ENCODE assay signal across 8 cellular contexts in genomic region chr6:159788757-159789376, GRCh38. TPM values are rescaled to one million over a fixed set of nuclear protein-coding genes. Genes with fewer than 3 reads are reported as not detected.
DNase-seq lines count a peak whose midpoint lies in the region; ATAC-seq and TF ChIP-seq lines count a peak whose summit lies in the region.

No MANE protein-coding gene starts in this region.

- TF ChIP-seq EP300 in upper lobe of left lung (IDR thresholded peaks at IDR 0.05): no peak

- peak overlapping the region; percentile 71 for H2AFZ ChIP-seq in fibroblast of lung (ENCODE audit: low read length)

- H3K27ac ChIP-seq in fibroblast of lung (ENCODE audit: insufficient read depth, low read length) (peak overlapping the region; percentile 85), upper lobe of left lung (peak overlapping the region; percentile 92 to 99 (median 94))

- peaks cover 78% of the 10 kb centered on the region for H3K79me2 ChIP-seq in fibroblast of lung (ENCODE audit: control insufficient read depth, insufficient read depth, low read length)

- H4K20me1 ChIP-seq in fibroblast of lung (ENCODE audit: control insufficient read depth, extremely low read depth, insufficient read depth, low read length): no peaks in the 10 kb centered on the region

- TF ChIP-seq CTCF in fibroblast of lung (conservative IDR thresholded peaks at IDR 0.05 in 1 of 2, IDR thresholded peaks at IDR 0.05 in 1 of 2; ENCODE audit: low read depth in 1 of 2, low read length in 2 of 2) (no peak), nephron (IDR thresholded peaks at IDR 0.05; ENCODE audit: unreplicated experiment in 3 of 3) (no peak), upper lobe of left lung (IDR thresholded peaks at IDR 0.05) (no peak)

- H3K4me1 ChIP-seq in fibroblast of lung (ENCODE audit: control insufficient read depth, extremely low read depth, insufficient read depth, low read length) (peaks cover 14% of the 10 kb centered on the region), upper lobe of left lung (peaks cover 24 to 43% (median 36%) of the 10 kb centered on the region in 4 donors)

- DNase-seq in DMS 273 (lab: John Stamatoyannopoulos, UW; ENCODE audit: unreplicated experiment) (peak; percentile 59), DMS 273 treated with DMSO at 0.1 percent for 48 hours (lab: John Stamatoyannopoulos, UW) (no peak), activated T-cell treated with anti-CD3 and anti-CD28 coated beads for 24 hours (ENCODE audit: low read depth) (peak; percentile 11), fibroblast of lung (ENCODE audit: low read depth in 2 of 2) (peak; percentile 41 to 46), upper lobe of left lung (peak; percentile 79 to 90), hippocampal formation (lab: John Stamatoyannopoulos, UW) (no peak)

- H3K4me2 ChIP-seq in fibroblast of lung (ENCODE audit: extremely low read depth, insufficient read depth, low read length): peak overlapping the region; percentile 93

- peak in 1 of 2 donors; percentile 20 for ATAC-seq in upper lobe of left lung (ENCODE audit: low FRiP score in 2 of 2)

- H3K9ac ChIP-seq in fibroblast of lung (ENCODE audit: insufficient read depth, low read length): peak overlapping the region; percentile 95

- no peaks in the 10 kb centered on the region for H3K9me3 Mint-ChIP-seq in IgD-negative memory B cell
- H3K9me3 Mint-ChIP-seq in nephron: no peaks in the 10 kb centered on the region

- H3K4me3 ChIP-seq in fibroblast of lung (replicated peaks in 1 of 4; ENCODE audit: control extremely low read depth in 1 of 4, insufficient read depth in 1 of 4, low read depth in 3 of 4, low read length in 4 of 4) (peak overlapping the region; percentile 72 to 94 (median 84)), upper lobe of left lung (peak overlapping the region; percentile 82 to 98 (median 94))

- H3K27me3 ChIP-seq in fibroblast of lung (ENCODE audit: control insufficient read depth, insufficient read depth, low read length) (no peaks in the 10 kb centered on the region), upper lobe of left lung (no peaks in the 10 kb centered on the region)

- TF ChIP-seq POLR2A in upper lobe of left lung (IDR thresholded peaks at IDR 0.05): no peak

- H3K9me3 ChIP-seq in fibroblast of lung (ENCODE audit: control insufficient read depth, insufficient read depth, low read depth, low read length) (no peaks in the 10 kb centered on the region), upper lobe of left lung (no peaks in the 10 kb centered on the region)

- H3K4me3 Mint-ChIP-seq in IgD-negative memory B cell (peak overlapping the region; percentile 93 to 100 (median 98)), nephron (peak overlapping the region; percentile 96 to 98 (median 97))

- H3K36me3 ChIP-seq in fibroblast of lung (ENCODE audit: control insufficient read depth, insufficient read depth, low read length) (peaks cover 9% of the 10 kb centered on the region), upper lobe of left lung (peaks cover 4 to 55% (median 32%) of the 10 kb centered on the region in 4 donors)

- H3K27ac Mint-ChIP-seq in IgD-negative memory B cell (peak overlapping the region; percentile 91 to 99 (median 96)), nephron (peak overlapping the region; percentile 84 to 99 (median 97))

- H3K27me3 Mint-ChIP-seq in IgD-negative memory B cell (no peaks in the 10 kb centered on the region), nephron (ENCODE audit: low read depth) (no peaks in the 10 kb centered on the region)

- H3K36me3 Mint-ChIP-seq in IgD-negative memory B cell (peaks cover 4% of the 10 kb centered on the region), nephron (ENCODE audit: low read depth) (peaks cover 52% of the 10 kb centered on the region)

- H3K4me1 Mint-ChIP-seq in IgD-negative memory B cell (peaks cover 25 to 38% (median 31%) of the 10 kb centered on the region in 3 donors), nephron (peaks cover 46% of the 10 kb centered on the region)

- WGBS in upper lobe of left lung, 2 donors: 0% methylated on average over 10 to 17 of the region's 59 CpGs

RNA-seq across cellular contexts. Expression of gene TCP1, which starts 0.5 kb away (rescaled TPM):
- polyA plus RNA-seq in IgD-negative memory B cell (82.7 TPM), fibroblast of lung (142 and 163 TPM in 2 replicates)
- total RNA-seq in fibroblast of lung (200 and 231 TPM in 2 replicates), upper lobe of left lung (100 to 1,000 TPM in 3 of 6 donors, 10 to 100 TPM in 3; 43.0 to 128 (median 95.2) TPM)
- 143 and 217 TPM in 2 replicates for polyA plus RNA-seq in fibroblast of lung (2012)
- polyA minus RNA-seq in fibroblast of lung (ENCODE audit: low replicate concordance): 57.2 and 101 TPM in 2 replicates

RNA-seq across cellular contexts. Expression of gene MRPL18, which starts 1.4 kb away (rescaled TPM):
- polyA plus RNA-seq in IgD-negative memory B cell (108 TPM), fibroblast of lung (87.1 and 101 TPM in 2 replicates)
- total RNA-seq in fibroblast of lung (80.4 and 82.7 TPM in 2 replicates), upper lobe of left lung (10 to 100 TPM; 18.9 to 61.5 (median 58.7) TPM)
- polyA plus RNA-seq in fibroblast of lung (2012): 87.8 and 94.7 TPM in 2 replicates
- 32.2 and 33.7 TPM in 2 replicates for polyA minus RNA-seq in fibroblast of lung (ENCODE audit: low replicate concordance)

RNA-seq across cellular contexts. Expression of gene PNLDC1, which starts 11.2 kb away (rescaled TPM):
- 0.89 TPM for polyA plus RNA-seq in IgD-negative memory B cell
- total RNA-seq in fibroblast of lung: not detected in 2 replicates
- 0.09 TPM in 1 of 2 replicates, not detected in the other for polyA plus RNA-seq in fibroblast of lung
- 0.12 TPM in 1 of 2 replicates, not detected in the other for polyA plus RNA-seq in fibroblast of lung (2012)
- not detected in 2 replicates for polyA minus RNA-seq in fibroblast of lung (ENCODE audit: low replicate concordance)
- total RNA-seq in upper lobe of left lung: 1 to 10 TPM in 1 of 6 donors, under 1 TPM in 1, not detected in 4; 0.37 to 1.0 TPM

RNA-seq across cellular contexts. Expression of gene ACAT2, which starts 27.0 kb away (rescaled TPM):
- polyA plus RNA-seq in IgD-negative memory B cell (23.6 TPM), fibroblast of lung (108 TPM in 2 replicates)
- total RNA-seq in fibroblast of lung (37.5 and 121 TPM in 2 replicates), upper lobe of left lung (10 to 100 TPM in 4 of 6 donors, 1 to 10 TPM in 2; 5.2 to 62.5 (median 30.5) TPM)
- polyA plus RNA-seq in fibroblast of lung (2012): 75.5 and 94.2 TPM in 2 replicates
- 17.6 and 35.0 TPM in 2 replicates for polyA minus RNA-seq in fibroblast of lung (ENCODE audit: low replicate concordance)

Comparison
In these comparisons a context has a peak if more than half of its experiments do, and no peak if none do; other contexts are left out.
1. DNase-seq: peak in DMS 273 (single experiment), activated T-cell treated with anti-CD3 and anti-CD28 coated beads for 24 hours (single experiment), fibroblast of lung (2 of 2) and upper lobe of left lung (2 of 2); none in DMS 273 treated with DMSO at 0.1 percent for 48 hours (single experiment) and hippocampal formation (0 of 2).